Comparison of ENCODE assay signal across 9 cellular contexts in the genomic region with DNA sequence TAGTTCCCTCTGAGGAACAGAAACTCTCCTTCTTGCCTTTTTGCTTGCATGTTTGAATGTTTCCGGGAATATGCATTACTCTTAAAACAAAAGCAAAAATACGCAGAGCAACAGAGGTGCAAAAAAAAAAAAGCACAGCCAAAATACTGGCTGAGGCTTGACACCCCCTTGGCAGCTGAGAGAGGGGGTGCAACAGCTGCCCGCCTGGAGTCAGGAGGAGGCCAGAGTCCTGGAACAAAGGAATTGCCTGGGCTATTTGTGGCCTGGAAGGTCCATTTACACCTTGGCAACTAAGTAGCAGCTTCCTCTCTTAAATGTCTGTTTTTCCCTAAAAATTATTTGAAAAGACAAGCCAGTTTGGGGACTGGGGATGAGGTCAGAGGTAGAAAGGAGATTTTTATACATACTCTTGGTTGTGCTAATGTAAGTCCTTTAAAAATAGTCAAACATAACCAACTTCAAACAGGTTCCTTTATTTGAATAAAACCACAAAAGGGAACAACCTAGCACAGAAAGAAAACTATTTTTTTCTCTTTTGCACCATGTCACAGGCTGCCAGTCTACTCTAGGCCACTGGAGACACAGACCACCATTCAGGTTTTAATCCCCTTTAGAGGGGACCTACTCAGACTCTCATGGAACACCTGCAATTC. TPM values are rescaled to one million over a fixed set of nuclear protein-coding genes. Genes with fewer than 3 reads are reported as not detected.
DNase-seq lines count a peak whose midpoint lies in the region; ATAC-seq lines count a peak whose summit lies in the region.
"Had no signal": no experiment of that assay in that cellular context is flagged by ENCODE, and none has a peak within 500 bp of the region (broad histone marks: within the 10 kb centered on the region; RNA-seq: fewer than 3 reads in every experiment).

No MANE protein-coding gene starts in this region.

- no peaks in the 10 kb centered on the region for H3K36me3 ChIP-seq in CD4-positive, CD25-positive, alpha-beta regulatory T cell (ENCODE audit: control insufficient read depth, insufficient read depth, low read length)

- no peak overlapping the region for H3K27ac ChIP-seq in CD4-positive, CD25-positive, alpha-beta regulatory T cell (ENCODE audit: insufficient read depth, low read length, poor library complexity, severe bottlenecking)
- H3K27ac ChIP-seq: WERI-Rb-1 had no signal

- peaks cover 45 to 100% (median 84%) of the 10 kb centered on the region in 4 donors for H3K4me1 Mint-ChIP-seq in CD4-positive, CD25-positive, alpha-beta regulatory T cell
- peaks cover 57% of the 10 kb centered on the region for H3K4me1 Mint-ChIP-seq in activated T-helper 2 cell treated with anti-CD3 and anti-CD28 coated beads, Interferon-gamma antibody, Interleukin-2, Interleukin-4, amounts not matched to agents 10 μg/mL and 5 μg/mL and 100 μg/mL, durations not matched to agents 14 hours and 24 hours and 36 hours (ENCODE audit: low read depth)

- intact Hi-C loops in activated T-helper 2 cell treated with anti-CD3 and anti-CD28 coated beads, Interferon-gamma antibody, Interleukin-2, Interleukin-4, amounts not matched to agents 10 μg/mL and 5 μg/mL and 100 μg/mL, durations not matched to agents 14 hours and 24 hours and 36 hours (cut with micrococcal nuclease): loop anchor here (2.0 kb wide), 1 partner anchor 15 kb away; no protein-coding TSS in a partner anchor

- DNase-seq in CD4-positive, CD25-positive, alpha-beta regulatory T cell: peak in 1 of 3 donors; percentile 44
- DNase-seq in GM19240 (ENCODE audit: insufficient read length, low spot score) (peak; percentile 51), UCSD-AML1 (lab: John Stamatoyannopoulos, UW; ENCODE audit: unreplicated experiment) (no peak), NCI-H2107 treated with DMSO at 0.1 percent for 48 hours (lab: John Stamatoyannopoulos, UW; ENCODE audit: unreplicated experiment) (no peak), AG08396 (ENCODE audit: low spot score) (no peak), HK-2 (ENCODE audit: unreplicated experiment) (no peak)
- DNase-seq in activated T-helper 2 cell treated with anti-CD3 and anti-CD28 coated beads, Interferon-gamma antibody, Interleukin-2, Interleukin-4, amounts not matched to agents 10 μg/mL and 5 μg/mL and 100 μg/mL, durations not matched to agents 14 hours and 24 hours and 36 hours (ENCODE audit: low spot score): no peak
- DNase-seq: WERI-Rb-1 had no signal

- peaks cover 94% of the 10 kb centered on the region for H3K4me1 ChIP-seq in CD4-positive, CD25-positive, alpha-beta regulatory T cell (ENCODE audit: control insufficient read depth, insufficient read depth, low read length, poor library complexity, severe bottlenecking)

- H3K36me3 Mint-ChIP-seq in CD4-positive, CD25-positive, alpha-beta regulatory T cell: peaks cover 6% of the 10 kb centered on the region
- H3K36me3 Mint-ChIP-seq in activated T-helper 2 cell treated with anti-CD3 and anti-CD28 coated beads, Interferon-gamma antibody, Interleukin-2, Interleukin-4, amounts not matched to agents 10 μg/mL and 5 μg/mL and 100 μg/mL, durations not matched to agents 14 hours and 24 hours and 36 hours (ENCODE audit: low read depth): no peaks in the 10 kb centered on the region

- H3K4me3 Mint-ChIP-seq in CD4-positive, CD25-positive, alpha-beta regulatory T cell: peak overlapping the region; percentile 75 to 89 (median 80)
- H3K4me3 Mint-ChIP-seq in activated T-helper 2 cell treated with anti-CD3 and anti-CD28 coated beads, Interferon-gamma antibody, Interleukin-2, Interleukin-4, amounts not matched to agents 10 μg/mL and 5 μg/mL and 100 μg/mL, durations not matched to agents 14 hours and 24 hours and 36 hours (ENCODE audit: low read depth): no peak overlapping the region

- peak overlapping the region; percentile 71 for H3K4me3 ChIP-seq in CD4-positive, CD25-positive, alpha-beta regulatory T cell (ENCODE audit: low read depth, low read length)

- no peaks in the 10 kb centered on the region for H3K27me3 Mint-ChIP-seq in CD4-positive, CD25-positive, alpha-beta regulatory T cell
- no peaks in the 10 kb centered on the region for H3K27me3 Mint-ChIP-seq in activated T-helper 2 cell treated with anti-CD3 and anti-CD28 coated beads, Interferon-gamma antibody, Interleukin-2, Interleukin-4, amounts not matched to agents 10 μg/mL and 5 μg/mL and 100 μg/mL, durations not matched to agents 14 hours and 24 hours and 36 hours (ENCODE audit: low read depth)

- H3K27me3 ChIP-seq in CD4-positive, CD25-positive, alpha-beta regulatory T cell (ENCODE audit: control insufficient read depth, insufficient read depth, low read length): no peaks in the 10 kb centered on the region

- peak; percentile 38 to 43 for ATAC-seq in CD4-positive, CD25-positive, alpha-beta regulatory T cell (ENCODE audit: low read depth in 2 of 2)
- ATAC-seq in HG03159 (IDR thresholded peaks at IDR 0.05; ENCODE audit: unreplicated experiment): peak; percentile 84

- H3K9me3 Mint-ChIP-seq in CD4-positive, CD25-positive, alpha-beta regulatory T cell: no peaks in the 10 kb centered on the region
- H3K9me3 Mint-ChIP-seq in activated T-helper 2 cell treated with anti-CD3 and anti-CD28 coated beads, Interferon-gamma antibody, Interleukin-2, Interleukin-4, amounts not matched to agents 10 μg/mL and 5 μg/mL and 100 μg/mL, durations not matched to agents 14 hours and 24 hours and 36 hours: no peaks in the 10 kb centered on the region

- peak overlapping the region in 2 of 3 donors; percentile 38 to 74 for H3K27ac Mint-ChIP-seq in CD4-positive, CD25-positive, alpha-beta regulatory T cell
- H3K27ac Mint-ChIP-seq in activated T-helper 2 cell treated with anti-CD3 and anti-CD28 coated beads, Interferon-gamma antibody, Interleukin-2, Interleukin-4, amounts not matched to agents 10 μg/mL and 5 μg/mL and 100 μg/mL, durations not matched to agents 14 hours and 24 hours and 36 hours: peak overlapping the region; percentile 49

- no peaks in the 10 kb centered on the region for H3K9me3 ChIP-seq in CD4-positive, CD25-positive, alpha-beta regulatory T cell (ENCODE audit: control insufficient read depth in 2 of 2, low read length in 2 of 2)

RNA-seq across cellular contexts. Expression of a gene that starts 19.5 kb away (rescaled TPM):
- 296 TPM for total RNA-seq in CD4-positive, CD25-positive, alpha-beta regulatory T cell
- polyA plus RNA-seq in CD4-positive, CD25-positive, alpha-beta regulatory T cell: 1 to 10 TPM; 6.8 to 9.1 (median 7.0) TPM
- 164 and 176 TPM in 2 replicates for total RNA-seq in activated T-helper 2 cell treated with anti-CD3 and anti-CD28 coated beads, Interferon-gamma antibody, Interleukin-2, Interleukin-4, amounts not matched to agents 10 μg/mL and 5 μg/mL and 100 μg/mL, durations not matched to agents 14 hours and 24 hours and 36 hours
